In the genomic region with DNA sequence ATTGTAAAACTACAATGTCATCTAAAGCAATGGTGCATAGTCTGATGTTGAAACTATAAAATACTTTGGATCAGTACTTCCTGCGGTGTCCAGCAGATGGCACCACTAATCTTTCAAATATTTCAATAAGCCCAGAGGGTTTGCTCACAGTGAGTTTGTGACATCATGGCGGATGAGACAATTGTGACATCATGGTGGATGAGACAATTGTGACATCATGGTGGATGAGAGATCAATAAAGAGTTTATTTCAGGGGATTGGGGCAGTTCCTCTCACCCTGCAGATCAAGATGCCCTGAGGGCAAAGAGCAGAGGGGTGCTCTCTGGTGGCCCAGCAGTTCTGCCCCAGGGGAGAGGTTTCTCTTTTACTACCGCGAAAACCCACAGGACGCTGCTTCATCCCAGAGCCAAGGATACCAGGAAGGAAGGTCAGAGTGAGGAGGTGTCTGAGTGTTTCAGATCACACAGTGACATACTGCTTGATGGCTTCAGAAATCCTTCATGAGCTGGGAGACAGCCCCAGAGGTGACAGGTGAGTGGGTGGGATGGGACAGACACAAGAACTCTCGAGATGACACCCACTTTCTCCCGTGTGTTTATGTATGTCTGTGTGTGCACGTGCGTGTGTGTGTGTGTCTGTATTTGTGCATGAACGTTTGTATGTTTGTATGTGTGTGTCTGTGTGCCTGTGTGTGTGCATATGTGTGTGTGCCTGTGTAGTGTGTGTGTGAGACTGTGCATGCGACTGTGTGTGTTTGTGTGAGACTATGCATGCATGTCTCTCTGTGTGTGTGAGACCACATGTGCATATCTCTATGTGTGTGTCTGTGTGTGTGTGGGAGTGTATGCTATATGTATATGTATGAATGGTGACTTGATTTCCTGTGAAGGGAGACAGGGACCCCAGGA, we compare ENCODE assay signal across 1 cellular context.
A peak's percentile ranks its signal among the peaks of the same experiment; 100 is the strongest.
TF ChIP-seq lines count a peak whose summit lies in the region.

No MANE protein-coding gene starts in this region.

TF ChIP-seq in HEK293, 187 proteins besides CTCF, POLR2A, EP300 and RAD21 (continues in another document):
- TF ChIP-seq, protein P1, sequence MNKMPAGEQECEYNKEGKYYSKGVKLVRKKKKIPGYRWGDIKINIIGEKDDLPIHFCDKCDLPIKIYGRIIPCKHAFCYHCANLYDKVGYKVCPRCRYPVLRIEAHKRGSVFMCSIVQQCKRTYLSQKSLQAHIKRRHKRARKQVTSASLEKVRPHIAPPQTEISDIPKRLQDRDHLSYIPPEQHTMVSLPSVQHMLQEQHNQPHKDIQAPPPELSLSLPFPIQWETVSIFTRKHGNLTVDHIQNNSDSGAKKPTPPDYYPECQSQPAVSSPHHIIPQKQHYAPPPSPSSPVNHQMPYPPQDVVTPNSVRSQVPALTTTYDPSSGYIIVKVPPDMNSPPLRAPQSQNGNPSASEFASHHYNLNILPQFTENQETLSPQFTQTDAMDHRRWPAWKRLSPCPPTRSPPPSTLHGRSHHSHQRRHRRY (tag by site-specific recombination; IDR thresholded peaks at IDR 0.05): 0 out of 2 replicates have a peak, but pooled peaks have one; percentile 24
- TF ChIP-seq, protein P2, sequence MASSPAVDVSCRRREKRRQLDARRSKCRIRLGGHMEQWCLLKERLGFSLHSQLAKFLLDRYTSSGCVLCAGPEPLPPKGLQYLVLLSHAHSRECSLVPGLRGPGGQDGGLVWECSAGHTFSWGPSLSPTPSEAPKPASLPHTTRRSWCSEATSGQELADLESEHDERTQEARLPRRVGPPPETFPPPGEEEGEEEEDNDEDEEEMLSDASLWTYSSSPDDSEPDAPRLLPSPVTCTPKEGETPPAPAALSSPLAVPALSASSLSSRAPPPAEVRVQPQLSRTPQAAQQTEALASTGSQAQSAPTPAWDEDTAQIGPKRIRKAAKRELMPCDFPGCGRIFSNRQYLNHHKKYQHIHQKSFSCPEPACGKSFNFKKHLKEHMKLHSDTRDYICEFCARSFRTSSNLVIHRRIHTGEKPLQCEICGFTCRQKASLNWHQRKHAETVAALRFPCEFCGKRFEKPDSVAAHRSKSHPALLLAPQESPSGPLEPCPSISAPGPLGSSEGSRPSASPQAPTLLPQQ (tag by site-specific recombination; IDR thresholded peaks at IDR 0.05): peak; percentile 62
- TF ChIP-seq, protein P3, sequence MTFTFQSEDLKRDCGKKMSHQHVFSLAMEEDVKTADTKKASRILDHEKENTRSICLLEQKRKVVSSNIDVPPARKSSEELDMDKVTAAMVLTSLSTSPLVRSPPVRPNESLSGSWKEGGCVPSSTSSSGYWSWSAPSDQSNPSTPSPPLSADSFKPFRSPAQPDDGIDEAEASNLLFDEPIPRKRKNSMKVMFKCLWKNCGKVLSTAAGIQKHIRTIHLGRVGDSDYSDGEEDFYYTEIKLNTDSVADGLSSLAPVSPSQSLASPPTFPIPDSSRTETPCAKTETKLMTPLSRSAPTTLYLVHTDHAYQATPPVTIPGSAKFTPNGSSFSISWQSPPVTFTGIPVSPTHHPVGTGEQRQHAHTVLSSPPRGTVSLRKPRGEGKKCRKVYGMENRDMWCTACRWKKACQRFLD (tag by site-specific recombination; IDR thresholded peaks at IDR 0.05): 0 out of 2 replicates have a peak, but pooled peaks have one; percentile 19
- TF ChIP-seq ZNF621 (tag by site-specific recombination; IDR thresholded peaks at IDR 0.05) (no peak), BCL11A (tag by site-specific recombination; IDR thresholded peaks at IDR 0.05; ENCODE audit: low read depth) (no peak), BCL11B (tag by site-specific recombination; IDR thresholded peaks at IDR 0.05; ENCODE audit: low read depth) (no peak), ZSCAN30 (tag by site-specific recombination; IDR thresholded peaks at IDR 0.05) (peak; percentile 85), ZNF610 (tag by site-specific recombination; IDR thresholded peaks at IDR 0.05; ENCODE audit: borderline replicate concordance) (no peak), ZNF660 (tag by site-specific recombination; IDR thresholded peaks at IDR 0.05) (peak; percentile 94), ZNF404 (tag by site-specific recombination; IDR thresholded peaks at IDR 0.05) (no peak), ZNF555 (tag by site-specific recombination; conservative IDR thresholded peaks at IDR 0.05) (no peak), KLF1 (tag by site-specific recombination; IDR thresholded peaks at IDR 0.05) (0 out of 2 replicates have a peak, but pooled peaks have one; percentile 4), ZNF510 (tag by site-specific recombination; IDR thresholded peaks at IDR 0.05; ENCODE audit: insufficient replicate concordance) (no peak), ZNF138 (tag by site-specific recombination; IDR thresholded peaks at IDR 0.05; ENCODE audit: borderline replicate concordance) (no peak), ZNF2 (tag by site-specific recombination; IDR thresholded peaks at IDR 0.05) (peak; percentile 54), ZEB2 (tag by site-specific recombination; IDR thresholded peaks at IDR 0.05) (peak; percentile 78), ZNF121 (tag by site-specific recombination; IDR thresholded peaks at IDR 0.05) (no peak), KLF9 (tag by site-specific recombination; IDR thresholded peaks at IDR 0.05; ENCODE audit: low read depth) (0 out of 2 replicates have a peak, but pooled peaks have one; percentile 24), ZNF426 (tag by site-specific recombination; IDR thresholded peaks at IDR 0.05) (no peak), ZNF623 (tag by site-specific recombination; IDR thresholded peaks at IDR 0.05) (no peak), ZNF521 (tag by site-specific recombination; IDR thresholded peaks at IDR 0.05) (no peak), WT1 (tag by site-specific recombination; IDR thresholded peaks at IDR 0.05) (no peak), ZBTB1 (tag by site-specific recombination; IDR thresholded peaks at IDR 0.05) (no peak), ZNF558 (tag by site-specific recombination; IDR thresholded peaks at IDR 0.05) (peak; percentile 61; the same call in 1 of the 2 replicates), ZNF530 (tag by site-specific recombination; IDR thresholded peaks at IDR 0.05; ENCODE audit: low read depth) (no peak)
- TF ChIP-seq, protein P4, sequence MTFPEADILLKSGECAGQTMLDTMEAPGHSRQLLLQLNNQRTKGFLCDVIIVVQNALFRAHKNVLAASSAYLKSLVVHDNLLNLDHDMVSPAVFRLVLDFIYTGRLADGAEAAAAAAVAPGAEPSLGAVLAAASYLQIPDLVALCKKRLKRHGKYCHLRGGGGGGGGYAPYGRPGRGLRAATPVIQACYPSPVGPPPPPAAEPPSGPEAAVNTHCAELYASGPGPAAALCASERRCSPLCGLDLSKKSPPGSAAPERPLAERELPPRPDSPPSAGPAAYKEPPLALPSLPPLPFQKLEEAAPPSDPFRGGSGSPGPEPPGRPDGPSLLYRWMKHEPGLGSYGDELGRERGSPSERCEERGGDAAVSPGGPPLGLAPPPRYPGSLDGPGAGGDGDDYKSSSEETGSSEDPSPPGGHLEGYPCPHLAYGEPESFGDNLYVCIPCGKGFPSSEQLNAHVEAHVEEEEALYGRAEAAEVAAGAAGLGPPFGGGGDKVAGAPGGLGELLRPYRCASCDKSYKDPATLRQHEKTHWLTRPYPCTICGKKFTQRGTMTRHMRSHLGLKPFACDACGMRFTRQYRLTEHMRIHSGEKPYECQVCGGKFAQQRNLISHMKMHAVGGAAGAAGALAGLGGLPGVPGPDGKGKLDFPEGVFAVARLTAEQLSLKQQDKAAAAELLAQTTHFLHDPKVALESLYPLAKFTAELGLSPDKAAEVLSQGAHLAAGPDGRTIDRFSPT (tag by site-specific recombination; IDR thresholded peaks at IDR 0.05): no peak
- TF ChIP-seq, protein P5, sequence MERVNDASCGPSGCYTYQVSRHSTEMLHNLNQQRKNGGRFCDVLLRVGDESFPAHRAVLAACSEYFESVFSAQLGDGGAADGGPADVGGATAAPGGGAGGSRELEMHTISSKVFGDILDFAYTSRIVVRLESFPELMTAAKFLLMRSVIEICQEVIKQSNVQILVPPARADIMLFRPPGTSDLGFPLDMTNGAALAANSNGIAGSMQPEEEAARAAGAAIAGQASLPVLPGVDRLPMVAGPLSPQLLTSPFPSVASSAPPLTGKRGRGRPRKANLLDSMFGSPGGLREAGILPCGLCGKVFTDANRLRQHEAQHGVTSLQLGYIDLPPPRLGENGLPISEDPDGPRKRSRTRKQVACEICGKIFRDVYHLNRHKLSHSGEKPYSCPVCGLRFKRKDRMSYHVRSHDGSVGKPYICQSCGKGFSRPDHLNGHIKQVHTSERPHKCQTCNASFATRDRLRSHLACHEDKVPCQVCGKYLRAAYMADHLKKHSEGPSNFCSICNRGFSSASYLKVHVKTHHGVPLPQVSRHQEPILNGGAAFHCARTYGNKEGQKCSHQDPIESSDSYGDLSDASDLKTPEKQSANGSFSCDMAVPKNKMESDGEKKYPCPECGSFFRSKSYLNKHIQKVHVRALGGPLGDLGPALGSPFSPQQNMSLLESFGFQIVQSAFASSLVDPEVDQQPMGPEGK (tag by site-specific recombination; IDR thresholded peaks at IDR 0.05): no peak
- TF ChIP-seq, protein P6, sequence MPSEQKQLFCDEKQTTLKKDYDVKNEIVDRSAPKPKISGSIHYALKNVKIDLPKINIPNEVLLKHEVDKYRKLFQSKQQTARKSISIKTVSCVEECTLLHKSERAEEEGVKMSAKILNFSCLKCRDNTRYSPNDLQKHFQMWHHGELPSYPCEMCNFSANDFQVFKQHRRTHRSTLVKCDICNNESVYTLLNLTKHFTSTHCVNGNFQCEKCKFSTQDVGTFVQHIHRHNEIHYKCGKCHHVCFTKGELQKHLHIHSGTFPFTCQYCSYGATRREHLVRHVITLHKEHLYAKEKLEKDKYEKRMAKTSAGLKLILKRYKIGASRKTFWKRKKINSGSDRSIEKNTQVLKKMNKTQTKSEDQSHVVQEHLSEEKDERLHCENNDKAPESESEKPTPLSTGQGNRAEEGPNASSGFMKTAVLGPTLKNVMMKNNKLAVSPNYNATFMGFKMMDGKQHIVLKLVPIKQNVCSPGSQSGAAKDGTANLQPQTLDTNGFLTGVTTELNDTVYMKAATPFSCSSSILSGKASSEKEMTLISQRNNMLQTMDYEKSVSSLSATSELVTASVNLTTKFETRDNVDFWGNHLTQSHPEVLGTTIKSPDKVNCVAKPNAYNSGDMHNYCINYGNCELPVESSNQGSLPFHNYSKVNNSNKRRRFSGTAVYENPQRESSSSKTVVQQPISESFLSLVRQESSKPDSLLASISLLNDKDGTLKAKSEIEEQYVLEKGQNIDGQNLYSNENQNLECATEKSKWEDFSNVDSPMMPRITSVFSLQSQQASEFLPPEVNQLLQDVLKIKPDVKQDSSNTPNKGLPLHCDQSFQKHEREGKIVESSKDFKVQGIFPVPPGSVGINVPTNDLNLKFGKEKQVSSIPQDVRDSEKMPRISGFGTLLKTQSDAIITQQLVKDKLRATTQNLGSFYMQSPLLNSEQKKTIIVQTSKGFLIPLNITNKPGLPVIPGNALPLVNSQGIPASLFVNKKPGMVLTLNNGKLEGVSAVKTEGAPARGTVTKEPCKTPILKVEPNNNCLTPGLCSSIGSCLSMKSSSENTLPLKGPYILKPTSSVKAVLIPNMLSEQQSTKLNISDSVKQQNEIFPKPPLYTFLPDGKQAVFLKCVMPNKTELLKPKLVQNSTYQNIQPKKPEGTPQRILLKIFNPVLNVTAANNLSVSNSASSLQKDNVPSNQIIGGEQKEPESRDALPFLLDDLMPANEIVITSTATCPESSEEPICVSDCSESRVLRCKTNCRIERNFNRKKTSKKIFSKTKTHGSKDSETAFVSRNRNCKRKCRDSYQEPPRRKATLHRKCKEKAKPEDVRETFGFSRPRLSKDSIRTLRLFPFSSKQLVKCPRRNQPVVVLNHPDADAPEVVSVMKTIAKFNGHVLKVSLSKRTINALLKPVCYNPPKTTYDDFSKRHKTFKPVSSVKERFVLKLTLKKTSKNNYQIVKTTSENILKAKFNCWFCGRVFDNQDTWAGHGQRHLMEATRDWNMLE (tag by site-specific recombination; conservative IDR thresholded peaks at IDR 0.05; ENCODE audit: low read depth): 0 out of 2 replicates have a peak, but pooled peaks have one; percentile 45
- TF ChIP-seq, protein P7, sequence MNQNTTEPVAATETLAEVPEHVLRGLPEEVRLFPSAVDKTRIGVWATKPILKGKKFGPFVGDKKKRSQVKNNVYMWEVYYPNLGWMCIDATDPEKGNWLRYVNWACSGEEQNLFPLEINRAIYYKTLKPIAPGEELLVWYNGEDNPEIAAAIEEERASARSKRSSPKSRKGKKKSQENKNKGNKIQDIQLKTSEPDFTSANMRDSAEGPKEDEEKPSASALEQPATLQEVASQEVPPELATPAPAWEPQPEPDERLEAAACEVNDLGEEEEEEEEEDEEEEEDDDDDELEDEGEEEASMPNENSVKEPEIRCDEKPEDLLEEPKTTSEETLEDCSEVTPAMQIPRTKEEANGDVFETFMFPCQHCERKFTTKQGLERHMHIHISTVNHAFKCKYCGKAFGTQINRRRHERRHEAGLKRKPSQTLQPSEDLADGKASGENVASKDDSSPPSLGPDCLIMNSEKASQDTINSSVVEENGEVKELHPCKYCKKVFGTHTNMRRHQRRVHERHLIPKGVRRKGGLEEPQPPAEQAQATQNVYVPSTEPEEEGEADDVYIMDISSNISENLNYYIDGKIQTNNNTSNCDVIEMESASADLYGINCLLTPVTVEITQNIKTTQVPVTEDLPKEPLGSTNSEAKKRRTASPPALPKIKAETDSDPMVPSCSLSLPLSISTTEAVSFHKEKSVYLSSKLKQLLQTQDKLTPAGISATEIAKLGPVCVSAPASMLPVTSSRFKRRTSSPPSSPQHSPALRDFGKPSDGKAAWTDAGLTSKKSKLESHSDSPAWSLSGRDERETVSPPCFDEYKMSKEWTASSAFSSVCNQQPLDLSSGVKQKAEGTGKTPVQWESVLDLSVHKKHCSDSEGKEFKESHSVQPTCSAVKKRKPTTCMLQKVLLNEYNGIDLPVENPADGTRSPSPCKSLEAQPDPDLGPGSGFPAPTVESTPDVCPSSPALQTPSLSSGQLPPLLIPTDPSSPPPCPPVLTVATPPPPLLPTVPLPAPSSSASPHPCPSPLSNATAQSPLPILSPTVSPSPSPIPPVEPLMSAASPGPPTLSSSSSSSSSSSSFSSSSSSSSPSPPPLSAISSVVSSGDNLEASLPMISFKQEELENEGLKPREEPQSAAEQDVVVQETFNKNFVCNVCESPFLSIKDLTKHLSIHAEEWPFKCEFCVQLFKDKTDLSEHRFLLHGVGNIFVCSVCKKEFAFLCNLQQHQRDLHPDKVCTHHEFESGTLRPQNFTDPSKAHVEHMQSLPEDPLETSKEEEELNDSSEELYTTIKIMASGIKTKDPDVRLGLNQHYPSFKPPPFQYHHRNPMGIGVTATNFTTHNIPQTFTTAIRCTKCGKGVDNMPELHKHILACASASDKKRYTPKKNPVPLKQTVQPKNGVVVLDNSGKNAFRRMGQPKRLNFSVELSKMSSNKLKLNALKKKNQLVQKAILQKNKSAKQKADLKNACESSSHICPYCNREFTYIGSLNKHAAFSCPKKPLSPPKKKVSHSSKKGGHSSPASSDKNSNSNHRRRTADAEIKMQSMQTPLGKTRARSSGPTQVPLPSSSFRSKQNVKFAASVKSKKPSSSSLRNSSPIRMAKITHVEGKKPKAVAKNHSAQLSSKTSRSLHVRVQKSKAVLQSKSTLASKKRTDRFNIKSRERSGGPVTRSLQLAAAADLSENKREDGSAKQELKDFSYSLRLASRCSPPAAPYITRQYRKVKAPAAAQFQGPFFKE (tag by site-specific recombination; IDR thresholded peaks at IDR 0.05; ENCODE audit: borderline replicate concordance): peak; percentile 34; the same call in 1 of the 2 replicates
- TF ChIP-seq, protein P8, sequence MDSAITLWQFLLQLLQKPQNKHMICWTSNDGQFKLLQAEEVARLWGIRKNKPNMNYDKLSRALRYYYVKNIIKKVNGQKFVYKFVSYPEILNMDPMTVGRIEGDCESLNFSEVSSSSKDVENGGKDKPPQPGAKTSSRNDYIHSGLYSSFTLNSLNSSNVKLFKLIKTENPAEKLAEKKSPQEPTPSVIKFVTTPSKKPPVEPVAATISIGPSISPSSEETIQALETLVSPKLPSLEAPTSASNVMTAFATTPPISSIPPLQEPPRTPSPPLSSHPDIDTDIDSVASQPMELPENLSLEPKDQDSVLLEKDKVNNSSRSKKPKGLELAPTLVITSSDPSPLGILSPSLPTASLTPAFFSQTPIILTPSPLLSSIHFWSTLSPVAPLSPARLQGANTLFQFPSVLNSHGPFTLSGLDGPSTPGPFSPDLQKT (IDR thresholded peaks at IDR 0.05; ENCODE audit: borderline replicate concordance, low read depth, low read length): no peak
